ENCODE assay signal across 16 cellular contexts in genomic region chr16:31712064-31712540, GRCh38.
A peak's percentile ranks its signal among the peaks of the same experiment; 100 is the strongest.
DNase-seq lines count a peak whose midpoint lies in the region; ATAC-seq and TF ChIP-seq lines count a peak whose summit lies in the region.
"Had no signal": no experiment of that assay in that cellular context is flagged by ENCODE, and none has a peak within 500 bp of the region (broad histone marks: within the 10 kb centered on the region; RNA-seq: fewer than 3 reads in every experiment).

No MANE protein-coding gene starts in this region.

- in situ Hi-C loops in GM13976 (cut with MboI; ENCODE audit: low sequenced_read_pairs, unreplicated experiment), result loop anchor here (25.0 kb wide), 1 partner anchor 200 kb away; the partner anchor contains the start of gene RUSF1

- DNase-seq in activated CD4-positive, alpha-beta T cell treated with anti-CD3 and anti-CD28 coated beads, Interleukin-2, amount 10 ng/mL, durations not matched to agents 7 days and 5 days, result no peak
- no peak for DNase-seq in activated CD4-positive, alpha-beta T cell treated with anti-CD3 and anti-CD28 coated beads, Interleukin-2, amount 50 U/mL, for 4 hours
- DNase-seq in GM13976 (ENCODE audit: low spot score) (peak; percentile 10), natural killer cell (no peak), pons (ENCODE audit: low spot score) (no peak)
- no peak for DNase-seq in activated naive CD4-positive, alpha-beta T cell treated with anti-CD3 and anti-CD28 coated beads, Interleukin-2, amount 50 U/mL, for 72 hours (ENCODE audit: low spot score in 2 of 2)
- DNase-seq: activated CD4-positive, CD25-positive, alpha-beta regulatory T cell; activated effector memory CD4-positive, alpha-beta T cell treated with Interleukin-2 at 50 U/mL for 16 hours; dermis blood vessel endothelial cell; GF-D8; NCI-H1694; right lobe of liver; stimulated activated CD4-positive, alpha-beta T cell treated with anti-CD3 and anti-CD28 coated beads, Interleukin-2, amount 100 ng/mL, for 24 hours had no signal

- peaks cover 69% of the 10 kb centered on the region for H3K4me1 Mint-ChIP-seq in activated CD4-positive, alpha-beta T cell treated with anti-CD3 and anti-CD28 coated beads, Interleukin-2, amount 10 ng/mL, durations not matched to agents 7 days and 5 days
- H3K4me1 Mint-ChIP-seq in natural killer cell, result peaks cover 45 to 57% of the 10 kb centered on the region in 2 donors

- no peaks in the 10 kb centered on the region for H3K27me3 Mint-ChIP-seq in activated CD4-positive, alpha-beta T cell treated with anti-CD3 and anti-CD28 coated beads, Interleukin-2, amount 10 ng/mL, durations not matched to agents 7 days and 5 days
- no peaks in the 10 kb centered on the region for H3K27me3 Mint-ChIP-seq in natural killer cell (ENCODE audit: low read depth in 2 of 2)

- intact Hi-C loops in natural killer cell (cut with micrococcal nuclease), result loop anchor here (5.0 to 10.0 kb wide), 4 partner anchors 155 to 527 kb away; partner anchors contain the start of genes ARMC5 and FUS

- peak overlapping the region; percentile 55 for H3K27ac Mint-ChIP-seq in activated CD4-positive, alpha-beta T cell treated with anti-CD3 and anti-CD28 coated beads, Interleukin-2, amount 10 ng/mL, durations not matched to agents 7 days and 5 days
- peak overlapping the region; percentile 85 to 100 for H3K27ac Mint-ChIP-seq in activated naive CD4-positive, alpha-beta T cell treated with anti-CD3 and anti-CD28 coated beads, Interleukin-2, amount 50 U/mL, for 72 hours
- peak overlapping the region; percentile 27 to 53 for H3K27ac Mint-ChIP-seq in natural killer cell

- peak overlapping the region; percentile 41 for H3K4me3 Mint-ChIP-seq in activated CD4-positive, alpha-beta T cell treated with anti-CD3 and anti-CD28 coated beads, Interleukin-2, amount 10 ng/mL, durations not matched to agents 7 days and 5 days
- peak overlapping the region; percentile 38 for H3K4me3 Mint-ChIP-seq in natural killer cell

- peaks cover 68% of the 10 kb centered on the region for H3K36me3 Mint-ChIP-seq in activated CD4-positive, alpha-beta T cell treated with anti-CD3 and anti-CD28 coated beads, Interleukin-2, amount 10 ng/mL, durations not matched to agents 7 days and 5 days (ENCODE audit: low read depth)
- peaks cover 28 to 59% of the 10 kb centered on the region in 2 donors for H3K36me3 Mint-ChIP-seq in activated naive CD4-positive, alpha-beta T cell treated with anti-CD3 and anti-CD28 coated beads, Interleukin-2, amount 50 U/mL, for 72 hours
- H3K36me3 Mint-ChIP-seq in natural killer cell, result no peaks in the 10 kb centered on the region

- TF ChIP-seq CTCF in GM13976 (IDR thresholded peaks at IDR 0.05; ENCODE audit: borderline replicate concordance, control extremely low read depth, extremely low read depth, insufficient read depth, missing control alignments) (no peak), natural killer cell (IDR thresholded peaks at IDR 0.05) (no peak)

- no peak for ATAC-seq in activated naive CD4-positive, alpha-beta T cell treated with anti-CD3 and anti-CD28 coated beads, Interleukin-2, amount 50 U/mL, for 72 hours
- no peak for ATAC-seq in natural killer cell
- ATAC-seq in activated CD4-positive, CD25-positive, alpha-beta regulatory T cell treated with anti-CD3 and anti-CD28 coated beads, Interleukin-2, amount 50 U/mL, for 24 hours, result no peak
- no peak for ATAC-seq in HG03025 (IDR thresholded peaks at IDR 0.05; ENCODE audit: low FRiP score, unreplicated experiment)
- ATAC-seq: esophagus mucosa had no signal

- CTCF ChIA-PET in activated CD4-positive, alpha-beta T cell treated with anti-CD3 and anti-CD28 coated beads, Interleukin-2, amount 10 ng/mL, durations not matched to agents 7 days and 5 days (lab: Charles Lee), result interaction anchor here (2.1 to 2.7 kb wide), 2 partner anchors 10 to 16 kb away, joined by 10 to 13 read pairs; no protein-coding TSS in a partner anchor

- POLR2A ChIA-PET in activated CD4-positive, alpha-beta T cell treated with anti-CD3 and anti-CD28 coated beads, Interleukin-2, amount 10 ng/mL, durations not matched to agents 7 days and 5 days (lab: Charles Lee), result interaction anchor here (0.7 kb wide), 1 partner anchor 242 kb away, joined by 3 read pairs; no protein-coding TSS in a partner anchor

- peaks cover 12% of the 10 kb centered on the region for H3K9me3 Mint-ChIP-seq in activated CD4-positive, alpha-beta T cell treated with anti-CD3 and anti-CD28 coated beads, Interleukin-2, amount 10 ng/mL, durations not matched to agents 7 days and 5 days
- H3K9me3 Mint-ChIP-seq in activated naive CD4-positive, alpha-beta T cell treated with anti-CD3 and anti-CD28 coated beads, Interleukin-2, amount 50 U/mL, for 72 hours, result no peaks in the 10 kb centered on the region
- no peaks in the 10 kb centered on the region for H3K9me3 Mint-ChIP-seq in natural killer cell

Comparison
In these comparisons a context has a peak if more than half of its experiments do, and no peak if none do; other contexts are left out.
1. H3K27ac Mint-ChIP-seq: peak in every context shown above with its lines; median percentile 92 in activated naive CD4-positive, alpha-beta T cell treated with anti-CD3 and anti-CD28 coated beads, Interleukin-2, amount 50 U/mL, for 72 hours; 55 in activated CD4-positive, alpha-beta T cell treated with anti-CD3 and anti-CD28 coated beads, Interleukin-2, amount 10 ng/mL, durations not matched to agents 7 days and 5 days; 40 in natural killer cell.